ENCODE assay signal across 11 cellular contexts in genomic region chr18:34128436-34128835, GRCh38.
"Had no signal": no experiment of that assay in that cellular context is flagged by ENCODE, and none has a peak within 500 bp of the region (broad histone marks: within the 10 kb centered on the region; RNA-seq: fewer than 3 reads in every experiment).

No MANE protein-coding gene starts in this region.

- DNase-seq: activated CD4-positive, alpha-beta T cell treated with anti-CD3 and anti-CD28 coated beads for 4 hours; activated CD8-positive, alpha-beta memory T cell treated with anti-CD3 and anti-CD28 coated beads, Interleukin-2, amount 50 U/mL, for 4 hours; activated CD8-positive, alpha-beta T cell treated with anti-CD3 and anti-CD28 coated beads for 36 hours; activated naive CD8-positive, alpha-beta T cell treated with anti-CD3 and anti-CD28 coated beads, Interleukin-2, amount 10 ng/mL, durations not matched to agents 7 days and 5 days; body of pancreas; effector memory CD4-positive, alpha-beta T cell; head of caudate nucleus; islet precursor cell; left lung; stimulated activated CD4-positive, alpha-beta T cell treated with anti-CD3 and anti-CD28 coated beads, Interleukin-4, amount 100 ng/mL, for 1 hour; upper lobe of left lung had no signal

- H3K36me3 ChIP-seq: left lung, upper lobe of left lung had no signal

- H3K9me3 ChIP-seq: body of pancreas, left lung, upper lobe of left lung had no signal

- H3K4me3 ChIP-seq: body of pancreas, left lung, upper lobe of left lung had no signal

- ATAC-seq: activated CD8-positive, alpha-beta T cell treated with anti-CD3 and anti-CD28 coated beads for 36 hours; body of pancreas; left lung had no signal

- H3K4me1 ChIP-seq: body of pancreas, left lung, upper lobe of left lung had no signal

- H3K27me3 ChIP-seq: body of pancreas, left lung, upper lobe of left lung had no signal
